32 cellular contexts compared by ENCODE assay signal in the genomic region with DNA sequence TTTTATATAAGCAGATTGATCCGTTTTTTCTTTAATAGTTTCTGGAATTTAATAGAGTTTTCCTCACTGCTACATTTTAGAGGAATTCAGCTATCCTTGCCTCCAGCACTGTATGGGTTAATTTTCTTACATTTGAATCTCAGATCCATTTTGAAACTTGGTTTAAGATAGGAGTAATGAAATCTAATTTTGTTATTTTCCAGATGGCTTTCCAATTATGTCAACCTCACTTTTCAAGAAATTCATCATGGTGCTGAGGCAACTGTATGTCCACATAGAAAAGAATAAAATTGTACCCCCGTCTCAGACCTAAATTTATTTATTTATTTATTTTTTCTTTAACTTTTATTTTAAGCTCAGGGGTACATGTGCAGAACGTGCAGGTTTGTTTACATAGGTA.
DNase-seq lines count a peak whose midpoint lies in the region; ATAC-seq and TF ChIP-seq lines count a peak whose summit lies in the region.
"Had no signal": no experiment of that assay in that cellular context is flagged by ENCODE, and none has a peak within 500 bp of the region (broad histone marks: within the 10 kb centered on the region; RNA-seq: fewer than 3 reads in every experiment).

No MANE protein-coding gene starts in this region.

- WGBS in SK-N-SH (ENCODE audit: low lambda C conversion rate), result 47% methylated on average over 3 of the region's 3 CpGs

- DNase-seq in SK-N-DZ (ENCODE audit: low spot score), result peak; percentile 89
- peak; percentile 25 for DNase-seq in SK-N-SH
- DNase-seq in WTC11 (ENCODE audit: low spot score), result no peak
- DNase-seq in hepatic stellate cell (ENCODE audit: low spot score), result no peak
- DNase-seq: 8988T; ACHN; AML-193; C1 segment of cervical spinal cord; Caco-2; Calu3; CD4-positive, alpha-beta memory T cell; CD4-positive, alpha-beta T cell; CD4-positive, CD25-positive, alpha-beta regulatory T cell; CD8-positive, alpha-beta memory T cell; CD8-positive, alpha-beta T cell; COR-L47; DMS 273 treated with DMSO at 0.1 percent for 48 hours; DMS153; DMS53; DMS79; DND-41; EL had no signal

- POLR2A ChIA-PET in SK-N-SH (lab: Yijun Ruan, JAX), result no interaction called here
- POLR2A ChIA-PET in WTC11 (lab: Charles Lee), result no interaction called here

- H3K36me3 Mint-ChIP-seq in WTC11, result peaks cover 16% of the 10 kb centered on the region
- H3K36me3 Mint-ChIP-seq: CD14-positive monocyte had no signal

- TF ChIP-seq CTCF in SK-N-SH (IDR thresholded peaks at IDR 0.05), result no peak
- TF ChIP-seq CTCF in WTC11 (IDR thresholded peaks at IDR 0.05), result no peak

- TF ChIP-seq EP300 in SK-N-SH (IDR thresholded peaks at IDR 0.05; ENCODE audit: borderline replicate concordance in 1 of 2, low read depth in 1 of 2, low read length in 1 of 2), result peak in 1 of 2 experiments; percentile 62; a peak in 2 of 4 replicates

- H3K4me1 Mint-ChIP-seq in WTC11, result no peaks in the 10 kb centered on the region
- H3K4me1 Mint-ChIP-seq: B cell; CD14-positive monocyte; CD4-positive, alpha-beta memory T cell; CD4-positive, CD25-positive, alpha-beta regulatory T cell; CD8-positive, alpha-beta memory T cell had no signal

- H3K9me3 Mint-ChIP-seq in WTC11, result peaks cover 14% of the 10 kb centered on the region
- H3K9me3 Mint-ChIP-seq: CD4-positive, alpha-beta T cell; CD8-positive, alpha-beta T cell had no signal

- H3K4me2 ChIP-seq in SK-N-SH, result no peak overlapping the region
- H3K4me2 ChIP-seq: A549; BLaER1; BLaER1 treated with 17β-estradiol and CSF1 and Interleukin-3, amounts not matched to agents 10 nM and 100 nM had no signal

- no peaks in the 10 kb centered on the region for H3K27me3 ChIP-seq in SK-N-SH (ENCODE audit: insufficient read depth)
- H3K27me3 ChIP-seq: BE2C, BLaER1 had no signal

- no peaks in the 10 kb centered on the region for H3K79me2 ChIP-seq in SK-N-SH (ENCODE audit: insufficient read depth)

- H3K9me3 ChIP-seq in SK-N-SH, result no peaks in the 10 kb centered on the region
- H3K9me3 ChIP-seq: A549, BE2C, Caco-2 had no signal

- peak overlapping the region in 1 of 2 experiments; percentile 67; a peak in 1 of 4 replicates for H3K27ac ChIP-seq in SK-N-SH (ENCODE audit: low read depth in 2 of 2, low read length in 1 of 2)
- H3K27ac ChIP-seq: 22Rv1; A549; BLaER1; BLaER1 treated with 17β-estradiol and CSF1 and Interleukin-3, amounts not matched to agents 10 nM and 100 nM; C4-2B had no signal

- ATAC-seq in SK-N-SH treated with all-trans-retinoic acid at 6 μM for 48 hours (peak; percentile 64; the same call in 2 of the 3 replicates), WTC11 (no peak), GM21619 (IDR thresholded peaks at IDR 0.05; ENCODE audit: unreplicated experiment) (no peak)
- ATAC-seq: A549; CD8-positive, alpha-beta T cell had no signal

- no peak overlapping the region for H3K9ac ChIP-seq in SK-N-SH
- H3K9ac ChIP-seq: BLaER1; BLaER1 treated with 17β-estradiol and CSF1 and Interleukin-3, amounts not matched to agents 10 nM and 100 nM had no signal

- no peaks in the 10 kb centered on the region for H3K9me2 ChIP-seq in SK-N-SH

- H3K27ac Mint-ChIP-seq in WTC11, result no peak overlapping the region
- H3K27ac Mint-ChIP-seq: B cell; CD14-positive monocyte; CD4-positive, alpha-beta memory T cell; CD4-positive, alpha-beta T cell; CD4-positive, CD25-positive, alpha-beta regulatory T cell; CD8-positive, alpha-beta memory T cell; CD8-positive, alpha-beta T cell had no signal

- no peak overlapping the region for H3K4me3 Mint-ChIP-seq in WTC11
- H3K4me3 Mint-ChIP-seq: B cell; CD14-positive monocyte; CD4-positive, alpha-beta memory T cell; CD4-positive, alpha-beta T cell; CD4-positive, CD25-positive, alpha-beta regulatory T cell; CD8-positive, alpha-beta memory T cell; CD8-positive, alpha-beta T cell had no signal

- TF ChIP-seq RAD21 in SK-N-SH (IDR thresholded peaks at IDR 0.05; ENCODE audit: low read length), result no peak

- H4K20me1 ChIP-seq in SK-N-SH (ENCODE audit: insufficient read depth), result no peaks in the 10 kb centered on the region
- H4K20me1 ChIP-seq: BLaER1; BLaER1 treated with 17β-estradiol and CSF1 and Interleukin-3, amounts not matched to agents 10 nM and 100 nM had no signal

- H3K4me3 ChIP-seq in SK-N-SH (ENCODE audit: low read depth in 2 of 2, low read length in 1 of 2), result no peak overlapping the region
- H3K4me3 ChIP-seq: A549; BLaER1; BLaER1 treated with 17β-estradiol and CSF1 and Interleukin-3, amounts not matched to agents 10 nM and 100 nM had no signal

- peaks cover 4% of the 10 kb centered on the region for H3F3A ChIP-seq in SK-N-SH (replicated peaks; ENCODE audit: insufficient read depth)

- H2AFZ ChIP-seq in SK-N-SH (ENCODE audit: low read depth), result no peak overlapping the region

- H3K27me3 Mint-ChIP-seq in WTC11 (ENCODE audit: low read depth), result no peaks in the 10 kb centered on the region
- H3K27me3 Mint-ChIP-seq: B cell; CD4-positive, alpha-beta T cell had no signal

- peaks cover 0 to 5% of the 10 kb centered on the region in 2 experiments for H3K36me3 ChIP-seq in SK-N-SH (replicated peaks in 1 of 2; ENCODE audit: control insufficient read depth in 1 of 2, insufficient read depth in 2 of 2, low read length in 1 of 2)
- H3K36me3 ChIP-seq: BE2C had no signal

- H3K4me1 ChIP-seq in SK-N-SH (ENCODE audit: control insufficient read depth in 1 of 2, insufficient read depth in 2 of 2, low read depth in 1 of 2, low read length in 1 of 2), result no peaks in the 10 kb centered on the region; a peak in 1 of 4 replicates
- H3K4me1 ChIP-seq: A549; BLaER1; BLaER1 treated with 17β-estradiol and CSF1 and Interleukin-3, amounts not matched to agents 10 nM and 100 nM; Caco-2 had no signal

- CTCF ChIA-PET in SK-N-SH (lab: Yijun Ruan, JAX), result interaction anchor here (1.3 to 1.4 kb wide), 2 partner anchors 57 to 195 kb away, joined by 3 to 5 read pairs; no protein-coding TSS in a partner anchor
- CTCF ChIA-PET in WTC11 (lab: Charles Lee), result no interaction called here

TF ChIP-seq in SK-N-SH, 30 proteins besides CTCF, POLR2A, EP300 and RAD21:
- TF ChIP-seq TCF12 (IDR thresholded peaks at IDR 0.05) (0 out of 2 replicates have a peak, but pooled peaks have one; percentile 21), MEF2A (IDR thresholded peaks at IDR 0.05; ENCODE audit: borderline replicate concordance, low read depth) (no peak), RFX5 (IDR thresholded peaks at IDR 0.05; ENCODE audit: low read length) (no peak), RCOR1 (IDR thresholded peaks at IDR 0.05; ENCODE audit: low read length) (peak; percentile 51; the same call in 1 of the 2 replicates), SMC3 (IDR thresholded peaks at IDR 0.05; ENCODE audit: low read depth, low read length) (no peak), CHD2 (IDR thresholded peaks at IDR 0.05; ENCODE audit: low read length, partially characterized antibody) (peak; percentile 32)
- TF ChIP-seq, protein P1, sequence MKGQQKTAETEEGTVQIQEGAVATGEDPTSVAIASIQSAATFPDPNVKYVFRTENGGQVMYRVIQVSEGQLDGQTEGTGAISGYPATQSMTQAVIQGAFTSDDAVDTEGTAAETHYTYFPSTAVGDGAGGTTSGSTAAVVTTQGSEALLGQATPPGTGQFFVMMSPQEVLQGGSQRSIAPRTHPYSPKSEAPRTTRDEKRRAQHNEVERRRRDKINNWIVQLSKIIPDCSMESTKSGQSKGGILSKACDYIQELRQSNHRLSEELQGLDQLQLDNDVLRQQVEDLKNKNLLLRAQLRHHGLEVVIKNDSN (IDR thresholded peaks at IDR 0.05; ENCODE audit: borderline replicate concordance, low read depth), result no peak

TF ChIP-seq in SK-N-SH treated with all-trans-retinoic acid at 6 μM for 48 hours, 23 proteins besides CTCF, POLR2A, EP300 and RAD21 (continues in another document):
- TF ChIP-seq ZNF8 (CRISPR knock-in tag; IDR thresholded peaks at IDR 0.05), result peak; percentile 95
- no peak for TF ChIP-seq ZFP30 (CRISPR knock-in tag; IDR thresholded peaks at IDR 0.05)
- peak; percentile 91 for TF ChIP-seq TCF4 (CRISPR knock-in tag; IDR thresholded peaks at IDR 0.05; ENCODE audit: borderline replicate concordance)
- TF ChIP-seq, protein P2, sequence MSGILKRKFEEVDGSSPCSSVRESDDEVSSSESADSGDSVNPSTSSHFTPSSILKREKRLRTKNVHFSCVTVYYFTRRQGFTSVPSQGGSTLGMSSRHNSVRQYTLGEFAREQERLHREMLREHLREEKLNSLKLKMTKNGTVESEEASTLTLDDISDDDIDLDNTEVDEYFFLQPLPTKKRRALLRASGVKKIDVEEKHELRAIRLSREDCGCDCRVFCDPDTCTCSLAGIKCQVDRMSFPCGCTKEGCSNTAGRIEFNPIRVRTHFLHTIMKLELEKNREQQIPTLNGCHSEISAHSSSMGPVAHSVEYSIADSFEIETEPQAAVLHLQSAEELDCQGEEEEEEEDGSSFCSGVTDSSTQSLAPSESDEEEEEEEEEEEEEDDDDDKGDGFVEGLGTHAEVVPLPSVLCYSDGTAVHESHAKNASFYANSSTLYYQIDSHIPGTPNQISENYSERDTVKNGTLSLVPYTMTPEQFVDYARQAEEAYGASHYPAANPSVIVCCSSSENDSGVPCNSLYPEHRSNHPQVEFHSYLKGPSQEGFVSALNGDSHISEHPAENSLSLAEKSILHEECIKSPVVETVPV (CRISPR knock-in tag; IDR thresholded peaks at IDR 0.05), result no peak
- TF ChIP-seq ZNF70 (CRISPR knock-in tag; IDR thresholded peaks at IDR 0.05), result no peak
- no peak for TF ChIP-seq PPARA (CRISPR knock-in tag; IDR thresholded peaks at IDR 0.05; ENCODE audit: borderline replicate concordance)
- TF ChIP-seq RARB (CRISPR knock-in tag; IDR thresholded peaks at IDR 0.05), result no peak

TF ChIP-seq in WTC11, 78 proteins besides CTCF, POLR2A, EP300 and RAD21 (continues in another document):
- no peak for TF ChIP-seq OVOL2 (CRISPR knock-in tag; IDR thresholded peaks at IDR 0.05; ENCODE audit: borderline replicate concordance)
- TF ChIP-seq EMX1 (CRISPR knock-in tag; IDR thresholded peaks at IDR 0.05), result no peak
- no peak for TF ChIP-seq ZNF416 (CRISPR knock-in tag; IDR thresholded peaks at IDR 0.05)
- no peak for TF ChIP-seq E2F1 (CRISPR knock-in tag; IDR thresholded peaks at IDR 0.05)
- TF ChIP-seq, protein P3, sequence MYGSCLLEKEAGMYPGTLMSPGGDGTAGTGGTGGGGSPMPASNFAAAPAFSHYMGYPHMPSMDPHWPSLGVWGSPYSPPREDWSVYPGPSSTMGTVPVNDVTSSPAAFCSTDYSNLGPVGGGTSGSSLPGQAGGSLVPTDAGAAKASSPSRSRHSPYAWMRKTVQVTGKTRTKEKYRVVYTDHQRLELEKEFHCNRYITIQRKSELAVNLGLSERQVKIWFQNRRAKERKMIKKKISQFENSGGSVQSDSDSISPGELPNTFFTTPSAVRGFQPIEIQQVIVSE (CRISPR knock-in tag; IDR thresholded peaks at IDR 0.05; ENCODE audit: borderline replicate concordance), result no peak

Comparison
In these comparisons a context has a peak if more than half of its experiments do, and no peak if none do; other contexts are left out.
1. DNase-seq: peak in SK-N-DZ (single experiment) and SK-N-SH (single experiment); none in WTC11 (single experiment) and hepatic stellate cell (single experiment).